13 cellular contexts compared by ENCODE assay signal in the genomic region with DNA sequence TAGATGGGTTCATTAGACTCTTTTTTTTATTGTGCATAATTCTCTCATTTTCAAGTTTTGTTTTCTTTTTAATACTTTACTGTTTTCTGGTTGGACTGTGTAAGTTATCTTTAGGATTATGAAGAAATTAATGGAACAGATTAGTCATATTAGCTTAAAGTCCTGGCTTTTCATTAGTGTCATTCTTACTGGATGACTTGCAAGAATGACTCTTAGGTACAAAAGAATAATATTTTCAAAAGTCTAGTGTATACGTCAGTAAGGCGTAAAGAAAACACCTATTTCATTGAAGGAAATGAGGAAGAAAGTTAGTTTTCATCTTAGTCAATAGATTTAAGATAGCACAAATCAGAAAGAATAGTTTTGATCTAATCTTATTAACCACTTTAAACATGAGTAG. TPM values are rescaled to one million over a fixed set of nuclear protein-coding genes. Genes with fewer than 3 reads are reported as not detected.
DNase-seq lines count a peak whose midpoint lies in the region; TF ChIP-seq lines count a peak whose summit lies in the region.
"Had no signal": no experiment of that assay in that cellular context is flagged by ENCODE, and none has a peak within 500 bp of the region (broad histone marks: within the 10 kb centered on the region; RNA-seq: fewer than 3 reads in every experiment).

No MANE protein-coding gene starts in this region.

- CTCF ChIA-PET in AG04449 (lab: Yijun Ruan, JAX) = interaction anchor here (1.2 kb wide), 1 partner anchor 9 kb away, joined by 3 read pairs; no protein-coding TSS in a partner anchor

- H3K9ac ChIP-seq in neuronal stem cell (ENCODE audit: low read depth, low read length, poor library complexity) = no peak overlapping the region

- no peak overlapping the region for H3K4me2 ChIP-seq in neuronal stem cell (ENCODE audit: insufficient read depth, low read length, poor library complexity, severe bottlenecking)

- no peak overlapping the region for H2BK15ac ChIP-seq in neuronal stem cell (ENCODE audit: low read length)

- H3K4me3 ChIP-seq in AG04449 (ENCODE audit: low read depth, low read length) (no peak overlapping the region), GM06990 (replicated peaks; ENCODE audit: low read depth, low read length) (no peak overlapping the region), neuronal stem cell (ENCODE audit: low read length in 2 of 2) (no peak overlapping the region)
- H3K4me3 ChIP-seq: body of pancreas had no signal

- no peak overlapping the region for H3K4ac ChIP-seq in neuronal stem cell (ENCODE audit: low read length)

- WGBS in neuronal stem cell (ENCODE audit: extremely low coverage in 2 of 2, insufficient read length in 2 of 2, insufficient replicate concordance in 1 of 2), 2 donors = no CpG with 5 or more reads among the region's 2 CpGs

- H3K27me3 ChIP-seq in GM06990 (replicated peaks; ENCODE audit: control insufficient read depth, insufficient read depth, low read length) = no peaks in the 10 kb centered on the region
- no peaks in the 10 kb centered on the region for H3K27me3 ChIP-seq in neuronal stem cell (ENCODE audit: control insufficient read depth in 3 of 3, insufficient read depth in 3 of 3, low read depth in 1 of 3, low read length in 3 of 3)
- H3K27me3 ChIP-seq: body of pancreas had no signal

- H3K36me3 ChIP-seq in GM06990 (ENCODE audit: control insufficient read depth, insufficient read depth, low read length) (peaks cover 3% of the 10 kb centered on the region), neuronal stem cell (replicated peaks in 1 of 2; ENCODE audit: control insufficient read depth in 2 of 2, insufficient read depth in 2 of 2, low read length in 2 of 2) (peaks cover 4 to 91% of the 10 kb centered on the region in 2 donors)

- H3K4me1 ChIP-seq in neuronal stem cell (ENCODE audit: control insufficient read depth in 2 of 2, insufficient read depth in 1 of 2, low read depth in 1 of 2, low read length in 2 of 2) = no peaks in the 10 kb centered on the region
- H3K4me1 ChIP-seq: body of pancreas had no signal

- POLR2A ChIA-PET in AG04449 (lab: Yijun Ruan, JAX) = interaction anchor here (1.3 kb wide), 1 partner anchor 20 kb away, joined by 7 read pairs; the partner anchor contains the start of gene UHRF2

- H3K27ac ChIP-seq in neuronal stem cell (replicated peaks; ENCODE audit: low read length) = no peak overlapping the region
- H3K27ac ChIP-seq: body of pancreas, C4-2B had no signal

- no peak overlapping the region for H2BK12ac ChIP-seq in neuronal stem cell (ENCODE audit: low read length)

- H3K18ac ChIP-seq in neuronal stem cell (ENCODE audit: low read length) = no peak overlapping the region

- no peak overlapping the region for H4K8ac ChIP-seq in neuronal stem cell (ENCODE audit: low read depth, low read length)

- DNase-seq in AG04449 (ENCODE audit: low read depth, low spot score) (peak; percentile 17), GM06990 (ENCODE audit: extremely low read depth, insufficient read length) (peak; percentile 36), amniotic epithelial cell (ENCODE audit: low read depth) (peak; percentile 69), iris pigment epithelial cell (ENCODE audit: low read depth) (peak; percentile 81), NCI-H146 treated with DMSO at 0.1 percent for 48 hours (lab: John Stamatoyannopoulos, UW; ENCODE audit: unreplicated experiment) (no peak), cardiac septum (ENCODE audit: low spot score) (no peak), neuronal stem cell (ENCODE audit: low spot score) (no peak), epidermal melanocyte (ENCODE audit: insufficient read length, low spot score) (no peak)
- DNase-seq: activated CD4-positive, alpha-beta T cell treated with anti-CD3 and anti-CD28 coated beads for 48 hours; body of pancreas; NCI-H1694 treated with DMSO at 0.1 percent for 48 hours; stimulated activated CD4-positive, alpha-beta T cell treated with anti-CD3 and anti-CD28 coated beads, Interleukin-12 subunit alpha, Interleukin-12 subunit beta, amount 100 ng/mL, for 4 hours had no signal

- intact Hi-C loops in cardiac septum (cut with DNase I) = no loop called here

- H2BK5ac ChIP-seq in neuronal stem cell (ENCODE audit: low read length) = no peak overlapping the region

- TF ChIP-seq CTCF in AG04449 (IDR thresholded peaks at IDR 0.05; ENCODE audit: insufficient read depth, low read length, missing control alignments) = no peak
- TF ChIP-seq CTCF in GM06990 (IDR thresholded peaks at IDR 0.05; ENCODE audit: insufficient read depth, low read length, poor library complexity, severe bottlenecking) = no peak

- H4K91ac ChIP-seq in neuronal stem cell (ENCODE audit: low read depth, low read length, poor library complexity) = no peak overlapping the region

- H2BK120ac ChIP-seq in neuronal stem cell (ENCODE audit: low read depth, low read length) = no peak overlapping the region

- no peak overlapping the region for H3K14ac ChIP-seq in neuronal stem cell (ENCODE audit: low read length)

- H2AFZ ChIP-seq in neuronal stem cell (ENCODE audit: low read length) = no peak overlapping the region

- no peak overlapping the region for H2AK5ac ChIP-seq in neuronal stem cell (ENCODE audit: low read depth, low read length)

- peaks cover 9% of the 10 kb centered on the region for H3K79me1 ChIP-seq in neuronal stem cell (ENCODE audit: low read depth, low read length)

- H3K9me3 ChIP-seq in neuronal stem cell (replicated peaks in 1 of 2; ENCODE audit: control insufficient read depth in 2 of 2, insufficient read depth in 1 of 2, low read depth in 1 of 2, low read length in 2 of 2) = no peaks in the 10 kb centered on the region
- H3K9me3 ChIP-seq: body of pancreas had no signal

- no peak overlapping the region for H3K23ac ChIP-seq in neuronal stem cell (ENCODE audit: low read depth, low read length, poor library complexity)

RNA-seq across cellular contexts. Expression of gene UHRF2, which starts 20.4 kb away (rescaled TPM):
- 14.3 TPM for total RNA-seq in cardiac septum
- 39.9 TPM for polyA plus RNA-seq in neuronal stem cell (2013, experiment 1 of 2)
- polyA plus RNA-seq in neuronal stem cell (2013, experiment 2 of 2) = 40.8 TPM

Comparison
In these comparisons a context has a peak if more than half of its experiments do, and no peak if none do; other contexts are left out.
1. DNase-seq: peak in AG04449 (single experiment), GM06990 (single experiment), amniotic epithelial cell (single experiment) and iris pigment epithelial cell (single experiment); none in NCI-H146 treated with DMSO at 0.1 percent for 48 hours (single experiment), cardiac septum (single experiment), neuronal stem cell (single experiment) and epidermal melanocyte (single experiment).